ENCODE assay signal across 17 cellular contexts in genomic region chr18:58069104-58069503, GRCh38.
"Had no signal": no experiment of that assay in that cellular context is flagged by ENCODE, and none has a peak within 500 bp of the region (broad histone marks: within the 10 kb centered on the region; RNA-seq: fewer than 3 reads in every experiment).

No MANE protein-coding gene starts in this region.

- H3K4me1 ChIP-seq: psoas muscle had no signal

- H3K4me3 ChIP-seq: psoas muscle had no signal

- ATAC-seq: activated CD8-positive, alpha-beta T cell treated with anti-CD3 and anti-CD28 coated beads for 36 hours; activated naive CD4-positive, alpha-beta T cell treated with anti-CD3 and anti-CD28 coated beads, Interleukin-2, amount 50 U/mL, for 72 hours; activated T-cell treated with anti-CD3 and anti-CD28 coated beads, Interleukin-2, amount 50 U/mL, for 4 hours; esophagus mucosa; natural killer cell treated with Interleukin-12 subunit alpha and Interleukin-12 subunit beta and Interleukin-15 and Interleukin-18, amount 100 ng/mL, for 72 hours; psoas muscle; stimulated activated effector memory CD8-positive, alpha-beta T cell treated with anti-CD3 and anti-CD28 coated beads, Interleukin-12 subunit alpha, Interleukin-12 subunit beta, amount 100 ng/mL, for 72 hours; T-cell had no signal

- H3K9me3 ChIP-seq: psoas muscle had no signal

- H3K27ac ChIP-seq: psoas muscle, WERI-Rb-1 had no signal

- DNase-seq: activated CD4-positive, alpha-beta T cell treated with anti-CD3 and anti-CD28 coated beads for 4 hours; activated CD8-positive, alpha-beta T cell treated with anti-CD3 and anti-CD28 coated beads for 36 hours; activated gamma-delta T cell; activated T-cell treated with anti-CD3 and anti-CD28 coated beads, Interleukin-2, amount 50 U/mL, for 4 hours; amniotic stem cell; caudate nucleus; hypothalamus; psoas muscle; stimulated activated CD4-positive, alpha-beta T cell treated with anti-CD3 and anti-CD28 coated beads, Interleukin-12 subunit alpha, Interleukin-12 subunit beta, amount 100 ng/mL, for 4 hours; stimulated activated CD4-positive, alpha-beta T cell treated with anti-CD3 and anti-CD28 coated beads, Interleukin-2, amount 100 ng/mL, for 24 hours; T-cell; T-helper 9 cell; WERI-Rb-1 had no signal
